In genomic region chrX:136812286-136812685, GRCh38 we compare ENCODE assay signal across 17 cellular contexts.
"Had no signal": no experiment of that assay in that cellular context is flagged by ENCODE, and none has a peak within 500 bp of the region (broad histone marks: within the 10 kb centered on the region; RNA-seq: fewer than 3 reads in every experiment).

No MANE protein-coding gene starts in this region.

- H3K27me3 Mint-ChIP-seq: activated B cell treated with CpG ODN at 0.5 μM for 24 hours; activated CD4-positive, alpha-beta T cell treated with anti-CD3 and anti-CD28 coated beads, Interleukin-2, amount 10 ng/mL, durations not matched to agents 7 days and 5 days; activated naive CD4-positive, alpha-beta T cell treated with anti-CD3 and anti-CD28 coated beads, Interleukin-2, amount 10 ng/mL, durations not matched to agents 7 days and 5 days; activated T-helper 17 cell treated with anti-CD3 and anti-CD28 coated beads, Interleukin-2, amount 50 U/mL, for 72 hours; central memory CD8-positive, alpha-beta T cell; effector memory CD8-positive, alpha-beta T cell had no signal

- H3K36me3 Mint-ChIP-seq: natural killer cell; stimulated activated effector memory CD8-positive, alpha-beta T cell treated with anti-CD3 and anti-CD28 coated beads, Interleukin-12 subunit alpha, Interleukin-12 subunit beta, amount 100 ng/mL, for 72 hours had no signal

- ATAC-seq: activated T-helper 17 cell treated with anti-CD3 and anti-CD28 coated beads, Interleukin-2, amount 50 U/mL, for 72 hours; body of pancreas; effector memory CD8-positive, alpha-beta T cell; left lobe of liver; natural killer cell; right cardiac atrium; stimulated activated effector memory CD8-positive, alpha-beta T cell treated with anti-CD3 and anti-CD28 coated beads, Interleukin-12 subunit alpha, Interleukin-12 subunit beta, amount 100 ng/mL, for 72 hours had no signal

- H3K4me1 Mint-ChIP-seq: activated B cell treated with CpG ODN at 0.5 μM for 24 hours; central memory CD8-positive, alpha-beta T cell; stimulated activated effector memory CD8-positive, alpha-beta T cell treated with anti-CD3 and anti-CD28 coated beads, Interleukin-12 subunit alpha, Interleukin-12 subunit beta, amount 100 ng/mL, for 72 hours had no signal

- DNase-seq: activated B cell treated with CpG ODN at 0.5 μM for 24 hours; activated CD4-positive, alpha-beta T cell treated with anti-CD3 and anti-CD28 coated beads, Interleukin-2, amount 10 ng/mL, durations not matched to agents 7 days and 5 days; activated naive CD4-positive, alpha-beta T cell treated with anti-CD3 and anti-CD28 coated beads, Interleukin-2, amount 10 ng/mL, durations not matched to agents 7 days and 5 days; activated T-cell treated with anti-CD3 and anti-CD28 coated beads for 4 hours; adrenal gland; body of pancreas; effector memory CD8-positive, alpha-beta T cell; foreskin melanocyte; head of caudate nucleus; mammary epithelial cell; natural killer cell; posterior cingulate gyrus; right cardiac atrium had no signal

- H3K4me3 Mint-ChIP-seq: activated B cell treated with CpG ODN at 0.5 μM for 24 hours; activated CD4-positive, alpha-beta T cell treated with anti-CD3 and anti-CD28 coated beads, Interleukin-2, amount 10 ng/mL, durations not matched to agents 7 days and 5 days; activated naive CD4-positive, alpha-beta T cell treated with anti-CD3 and anti-CD28 coated beads, Interleukin-2, amount 10 ng/mL, durations not matched to agents 7 days and 5 days; activated T-helper 17 cell treated with anti-CD3 and anti-CD28 coated beads, Interleukin-2, amount 50 U/mL, for 72 hours; central memory CD8-positive, alpha-beta T cell; effector memory CD8-positive, alpha-beta T cell; natural killer cell; stimulated activated effector memory CD8-positive, alpha-beta T cell treated with anti-CD3 and anti-CD28 coated beads, Interleukin-12 subunit alpha, Interleukin-12 subunit beta, amount 100 ng/mL, for 72 hours had no signal

- H3K9me3 Mint-ChIP-seq: activated B cell treated with CpG ODN at 0.5 μM for 24 hours; activated CD4-positive, alpha-beta T cell treated with anti-CD3 and anti-CD28 coated beads, Interleukin-2, amount 10 ng/mL, durations not matched to agents 7 days and 5 days; activated naive CD4-positive, alpha-beta T cell treated with anti-CD3 and anti-CD28 coated beads, Interleukin-2, amount 10 ng/mL, durations not matched to agents 7 days and 5 days; activated T-helper 17 cell treated with anti-CD3 and anti-CD28 coated beads, Interleukin-2, amount 50 U/mL, for 72 hours; central memory CD8-positive, alpha-beta T cell; effector memory CD8-positive, alpha-beta T cell; natural killer cell; stimulated activated effector memory CD8-positive, alpha-beta T cell treated with anti-CD3 and anti-CD28 coated beads, Interleukin-12 subunit alpha, Interleukin-12 subunit beta, amount 100 ng/mL, for 72 hours had no signal

- H3K27ac Mint-ChIP-seq: activated B cell treated with CpG ODN at 0.5 μM for 24 hours; activated CD4-positive, alpha-beta T cell treated with anti-CD3 and anti-CD28 coated beads, Interleukin-2, amount 10 ng/mL, durations not matched to agents 7 days and 5 days; activated naive CD4-positive, alpha-beta T cell treated with anti-CD3 and anti-CD28 coated beads, Interleukin-2, amount 10 ng/mL, durations not matched to agents 7 days and 5 days; activated T-helper 17 cell treated with anti-CD3 and anti-CD28 coated beads, Interleukin-2, amount 50 U/mL, for 72 hours; effector memory CD8-positive, alpha-beta T cell; natural killer cell; stimulated activated effector memory CD8-positive, alpha-beta T cell treated with anti-CD3 and anti-CD28 coated beads, Interleukin-12 subunit alpha, Interleukin-12 subunit beta, amount 100 ng/mL, for 72 hours had no signal
